In genomic region chr6:82248233-82248735, GRCh38 we compare ENCODE assay signal across 1 cellular context.
TF ChIP-seq lines count a peak whose summit lies in the region.

No MANE protein-coding gene starts in this region.

TF ChIP-seq in HepG2, 621 proteins besides CTCF, POLR2A, EP300 and RAD21 (continued from another document and continues in another):
- no peak for TF ChIP-seq ZHX2 (IDR thresholded peaks at IDR 0.05; ENCODE audit: low read depth)
- TF ChIP-seq ZHX2 (CRISPR knock-in tag; IDR thresholded peaks at IDR 0.05; ENCODE audit: borderline replicate concordance): peak; percentile 64; the same call in 1 of the 2 replicates
- TF ChIP-seq FOXK2 (IDR thresholded peaks at IDR 0.05): peak; percentile 16; the same call in 1 of the 2 replicates
- TF ChIP-seq, protein P1, sequence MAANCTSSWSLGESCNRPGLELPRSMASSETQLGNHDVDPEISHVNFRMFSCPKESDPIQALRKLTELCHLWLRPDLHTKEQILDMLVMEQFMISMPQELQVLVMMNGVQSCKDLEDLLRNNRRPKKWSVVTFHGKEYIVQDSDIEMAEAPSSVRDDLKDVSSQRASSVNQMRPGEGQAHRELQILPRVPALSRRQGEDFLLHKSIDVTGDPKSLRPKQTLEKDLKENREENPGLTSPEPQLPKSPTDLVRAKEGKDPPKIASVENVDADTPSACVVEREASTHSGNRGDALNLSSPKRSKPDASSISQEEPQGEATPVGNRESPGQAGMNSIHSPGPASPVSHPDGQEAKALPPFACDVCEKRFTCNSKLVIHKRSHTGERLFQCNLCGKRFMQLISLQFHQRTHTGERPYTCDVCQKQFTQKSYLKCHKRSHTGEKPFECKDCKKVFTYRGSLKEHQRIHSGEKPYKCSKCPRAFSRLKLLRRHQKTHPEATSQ (CRISPR knock-in tag; IDR thresholded peaks at IDR 0.05; ENCODE audit: borderline replicate concordance): no peak
- no peak for TF ChIP-seq ZNF138 (CRISPR knock-in tag; IDR thresholded peaks at IDR 0.05; ENCODE audit: low read depth)
- TF ChIP-seq SRSF1 (optimal IDR thresholded peaks at IDR 0.05; ENCODE audit: low read depth, low read length): no peak
- TF ChIP-seq ZNF589 (CRISPR knock-in tag; conservative IDR thresholded peaks at IDR 0.05): no peak
- no peak for TF ChIP-seq ZNF354B (CRISPR knock-in tag; IDR thresholded peaks at IDR 0.05)
- no peak for TF ChIP-seq ZNF660 (CRISPR knock-in tag; IDR thresholded peaks at IDR 0.05; ENCODE audit: borderline replicate concordance, low read depth)
- no peak for TF ChIP-seq ZNF275 (CRISPR knock-in tag; IDR thresholded peaks at IDR 0.05; ENCODE audit: borderline replicate concordance)
- peak; percentile 53; the same call in 1 of the 2 replicates for TF ChIP-seq TAF1 (CRISPR knock-in tag; IDR thresholded peaks at IDR 0.05)
- TF ChIP-seq IKZF4 (CRISPR knock-in tag; IDR thresholded peaks at IDR 0.05; ENCODE audit: borderline replicate concordance, low read depth, not compliant biosample characterization): no peak
- 0 out of 2 replicates have a peak, but pooled peaks have one; percentile 9 for TF ChIP-seq PPARG (CRISPR knock-in tag; conservative IDR thresholded peaks at IDR 0.05)
- TF ChIP-seq CCDC6 (CRISPR knock-in tag; IDR thresholded peaks at IDR 0.05): no peak
- no peak; the same call in 1 of the 2 replicates for TF ChIP-seq PITX1 (CRISPR knock-in tag; IDR thresholded peaks at IDR 0.05)
- no peak for TF ChIP-seq ZSCAN12 (CRISPR knock-in tag; IDR thresholded peaks at IDR 0.05)
- TF ChIP-seq, protein P2, sequence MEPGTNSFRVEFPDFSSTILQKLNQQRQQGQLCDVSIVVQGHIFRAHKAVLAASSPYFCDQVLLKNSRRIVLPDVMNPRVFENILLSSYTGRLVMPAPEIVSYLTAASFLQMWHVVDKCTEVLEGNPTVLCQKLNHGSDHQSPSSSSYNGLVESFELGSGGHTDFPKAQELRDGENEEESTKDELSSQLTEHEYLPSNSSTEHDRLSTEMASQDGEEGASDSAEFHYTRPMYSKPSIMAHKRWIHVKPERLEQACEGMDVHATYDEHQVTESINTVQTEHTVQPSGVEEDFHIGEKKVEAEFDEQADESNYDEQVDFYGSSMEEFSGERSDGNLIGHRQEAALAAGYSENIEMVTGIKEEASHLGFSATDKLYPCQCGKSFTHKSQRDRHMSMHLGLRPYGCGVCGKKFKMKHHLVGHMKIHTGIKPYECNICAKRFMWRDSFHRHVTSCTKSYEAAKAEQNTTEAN (CRISPR knock-in tag; conservative IDR thresholded peaks at IDR 0.05): peak; percentile 68; the same call in 1 of the 2 replicates
- TF ChIP-seq ZNF569 (CRISPR knock-in tag; IDR thresholded peaks at IDR 0.05; ENCODE audit: borderline replicate concordance): no peak
- no peak for TF ChIP-seq ZNF234 (CRISPR knock-in tag; conservative IDR thresholded peaks at IDR 0.05)
- TF ChIP-seq, protein P3, sequence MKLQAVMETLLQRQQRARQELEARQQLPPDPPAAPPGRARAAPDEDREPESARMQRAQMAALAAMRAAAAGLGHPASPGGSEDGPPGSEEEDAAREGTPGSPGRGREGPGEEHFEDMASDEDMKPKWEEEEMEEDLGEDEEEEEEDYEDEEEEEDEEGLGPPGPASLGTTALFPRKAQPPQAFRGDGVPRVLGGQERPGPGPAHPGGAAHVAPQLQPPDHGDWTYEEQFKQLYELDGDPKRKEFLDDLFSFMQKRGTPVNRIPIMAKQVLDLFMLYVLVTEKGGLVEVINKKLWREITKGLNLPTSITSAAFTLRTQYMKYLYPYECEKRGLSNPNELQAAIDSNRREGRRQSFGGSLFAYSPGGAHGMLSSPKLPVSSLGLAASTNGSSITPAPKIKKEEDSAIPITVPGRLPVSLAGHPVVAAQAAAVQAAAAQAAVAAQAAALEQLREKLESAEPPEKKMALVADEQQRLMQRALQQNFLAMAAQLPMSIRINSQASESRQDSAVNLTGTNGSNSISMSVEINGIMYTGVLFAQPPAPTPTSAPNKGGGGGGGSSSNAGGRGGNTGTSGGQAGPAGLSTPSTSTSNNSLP (IDR thresholded peaks at IDR 0.05; ENCODE audit: low read depth, low read length): peak; percentile 74; the same call in 1 of the 2 replicates
- TF ChIP-seq ZNF101 (CRISPR knock-in tag; IDR thresholded peaks at IDR 0.05; ENCODE audit: borderline replicate concordance, low read depth): no peak
- TF ChIP-seq ZKSCAN1 (IDR thresholded peaks at IDR 0.05; ENCODE audit: low read length): no peak
- TF ChIP-seq KAT2B (IDR thresholded peaks at IDR 0.05; ENCODE audit: borderline replicate concordance, low read depth, low read length): peak; percentile 67; the same call in 1 of the 2 replicates
- TF ChIP-seq ZNF704 (CRISPR knock-in tag; IDR thresholded peaks at IDR 0.05; ENCODE audit: borderline replicate concordance): 0 out of 2 replicates have a peak, but pooled peaks have one; percentile 33
- 0 out of 2 replicates have a peak, but pooled peaks have one; percentile 22 for TF ChIP-seq ISL2 (CRISPR knock-in tag; IDR thresholded peaks at IDR 0.05)
- 0 out of 2 replicates have a peak, but pooled peaks have one; percentile 2 for TF ChIP-seq ZNF761 (CRISPR knock-in tag; conservative IDR thresholded peaks at IDR 0.05)
- peak; percentile 27 to 51; a peak in 2 of 4 replicates for TF ChIP-seq MAFK (conservative IDR thresholded peaks at IDR 0.05 in 1 of 2, IDR thresholded peaks at IDR 0.05 in 1 of 2; ENCODE audit: low read length in 2 of 2)
- no peak for TF ChIP-seq RERE (CRISPR knock-in tag; IDR thresholded peaks at IDR 0.05; ENCODE audit: low read depth)
- TF ChIP-seq PAF1 (CRISPR knock-in tag; IDR thresholded peaks at IDR 0.05): no peak
- peak; percentile 73 for TF ChIP-seq RARA (CRISPR knock-in tag; IDR thresholded peaks at IDR 0.05)
- TF ChIP-seq SMYD3 (CRISPR knock-in tag; IDR thresholded peaks at IDR 0.05): no peak
- peak; percentile 95 for TF ChIP-seq SRF (IDR thresholded peaks at IDR 0.05; ENCODE audit: low read depth, low read length)
- TF ChIP-seq, protein P4, sequence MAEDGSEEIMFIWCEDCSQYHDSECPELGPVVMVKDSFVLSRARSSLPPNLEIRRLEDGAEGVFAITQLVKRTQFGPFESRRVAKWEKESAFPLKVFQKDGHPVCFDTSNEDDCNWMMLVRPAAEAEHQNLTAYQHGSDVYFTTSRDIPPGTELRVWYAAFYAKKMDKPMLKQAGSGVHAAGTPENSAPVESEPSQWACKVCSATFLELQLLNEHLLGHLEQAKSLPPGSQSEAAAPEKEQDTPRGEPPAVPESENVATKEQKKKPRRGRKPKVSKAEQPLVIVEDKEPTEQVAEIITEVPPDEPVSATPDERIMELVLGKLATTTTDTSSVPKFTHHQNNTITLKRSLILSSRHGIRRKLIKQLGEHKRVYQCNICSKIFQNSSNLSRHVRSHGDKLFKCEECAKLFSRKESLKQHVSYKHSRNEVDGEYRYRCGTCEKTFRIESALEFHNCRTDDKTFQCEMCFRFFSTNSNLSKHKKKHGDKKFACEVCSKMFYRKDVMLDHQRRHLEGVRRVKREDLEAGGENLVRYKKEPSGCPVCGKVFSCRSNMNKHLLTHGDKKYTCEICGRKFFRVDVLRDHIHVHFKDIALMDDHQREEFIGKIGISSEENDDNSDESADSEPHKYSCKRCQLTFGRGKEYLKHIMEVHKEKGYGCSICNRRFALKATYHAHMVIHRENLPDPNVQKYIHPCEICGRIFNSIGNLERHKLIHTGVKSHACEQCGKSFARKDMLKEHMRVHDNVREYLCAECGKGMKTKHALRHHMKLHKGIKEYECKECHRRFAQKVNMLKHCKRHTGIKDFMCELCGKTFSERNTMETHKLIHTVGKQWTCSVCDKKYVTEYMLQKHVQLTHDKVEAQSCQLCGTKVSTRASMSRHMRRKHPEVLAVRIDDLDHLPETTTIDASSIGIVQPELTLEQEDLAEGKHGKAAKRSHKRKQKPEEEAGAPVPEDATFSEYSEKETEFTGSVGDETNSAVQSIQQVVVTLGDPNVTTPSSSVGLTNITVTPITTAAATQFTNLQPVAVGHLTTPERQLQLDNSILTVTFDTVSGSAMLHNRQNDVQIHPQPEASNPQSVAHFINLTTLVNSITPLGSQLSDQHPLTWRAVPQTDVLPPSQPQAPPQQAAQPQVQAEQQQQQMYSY (CRISPR knock-in tag; IDR thresholded peaks at IDR 0.05): 0 out of 2 replicates have a peak, but pooled peaks have one; percentile 4
